17 cellular contexts compared by ENCODE assay signal in the genomic region with DNA sequence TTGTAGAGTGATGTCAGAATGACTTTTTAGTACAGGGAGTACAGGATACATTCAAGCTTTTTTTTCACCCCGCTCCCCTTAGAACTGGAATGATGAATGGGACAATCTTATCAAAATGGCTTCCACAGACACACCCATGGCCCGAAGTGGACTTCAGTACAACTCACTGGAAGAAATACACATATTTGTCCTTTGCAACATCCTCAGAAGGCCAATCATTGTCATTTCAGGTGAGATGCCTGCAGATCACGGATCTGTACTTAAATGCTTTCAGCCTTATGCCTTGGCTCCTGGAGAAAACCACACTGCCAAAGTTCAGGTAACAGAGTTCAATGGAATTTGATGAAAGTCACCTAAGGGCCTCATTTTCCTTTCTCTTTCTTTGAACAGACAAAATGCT. TPM values are rescaled to one million over a fixed set of nuclear protein-coding genes. Genes with fewer than 3 reads are reported as not detected.
DNase-seq lines count a peak whose midpoint lies in the region; ATAC-seq lines count a peak whose summit lies in the region.
"Had no signal": no experiment of that assay in that cellular context is flagged by ENCODE, and none has a peak within 500 bp of the region (broad histone marks: within the 10 kb centered on the region; RNA-seq: fewer than 3 reads in every experiment).

No MANE protein-coding gene starts in this region.

- ATAC-seq in CD4-positive, CD25-positive, alpha-beta regulatory T cell (ENCODE audit: low read depth in 2 of 2) = no peak
- ATAC-seq in activated T-helper 17 cell treated with anti-CD3 and anti-CD28 coated beads, Interleukin-2, amount 50 U/mL, for 72 hours (replicated peaks) = no peak
- ATAC-seq in naive thymus-derived CD8-positive, alpha-beta T cell = no peak
- no peak for ATAC-seq in GM18498 (IDR thresholded peaks at IDR 0.05; ENCODE audit: unreplicated experiment)

- peaks cover 51 to 98% (median 76%) of the 10 kb centered on the region in 4 donors for H3K4me1 Mint-ChIP-seq in CD4-positive, CD25-positive, alpha-beta regulatory T cell
- peaks cover 24% of the 10 kb centered on the region for H3K4me1 Mint-ChIP-seq in activated T-helper 17 cell treated with anti-CD3 and anti-CD28 coated beads, Interleukin-2, amount 50 U/mL, for 72 hours
- peaks cover 32 to 85% (median 68%) of the 10 kb centered on the region in 4 donors for H3K4me1 Mint-ChIP-seq in naive thymus-derived CD8-positive, alpha-beta T cell

- peak overlapping the region; percentile 96; the same call in 1 of the 2 replicates for H3K4me3 ChIP-seq in BLaER1
- peak overlapping the region; percentile 99 for H3K4me3 ChIP-seq in CD4-positive, CD25-positive, alpha-beta regulatory T cell (ENCODE audit: low read depth, low read length)
- H3K4me3 ChIP-seq: ovary, sigmoid colon had no signal

- no peaks in the 10 kb centered on the region for H3K27me3 ChIP-seq in BLaER1
- H3K27me3 ChIP-seq in CD4-positive, CD25-positive, alpha-beta regulatory T cell (ENCODE audit: control insufficient read depth, insufficient read depth, low read length) = no peaks in the 10 kb centered on the region
- H3K27me3 ChIP-seq: ovary, sigmoid colon had no signal

- H3K4me3 Mint-ChIP-seq in CD4-positive, CD25-positive, alpha-beta regulatory T cell = peak overlapping the region; percentile 8 to 98 (median 37)
- H3K4me3 Mint-ChIP-seq in activated T-helper 17 cell treated with anti-CD3 and anti-CD28 coated beads, Interleukin-2, amount 50 U/mL, for 72 hours = peak overlapping the region; percentile 95
- H3K4me3 Mint-ChIP-seq in naive thymus-derived CD8-positive, alpha-beta T cell = peak overlapping the region in 4 of 10 donors; percentile 3 to 77 (median 28)

- H3K27me3 Mint-ChIP-seq in CD4-positive, CD25-positive, alpha-beta regulatory T cell = peaks cover 4% of the 10 kb centered on the region
- no peaks in the 10 kb centered on the region for H3K27me3 Mint-ChIP-seq in activated T-helper 17 cell treated with anti-CD3 and anti-CD28 coated beads, Interleukin-2, amount 50 U/mL, for 72 hours
- H3K27me3 Mint-ChIP-seq in naive thymus-derived CD8-positive, alpha-beta T cell = no peaks in the 10 kb centered on the region
- H3K27me3 Mint-ChIP-seq: activated B cell treated with CpG ODN at 0.5 μM for 24 hours had no signal

- H3K9me3 ChIP-seq in BLaER1 = no peaks in the 10 kb centered on the region
- no peaks in the 10 kb centered on the region for H3K9me3 ChIP-seq in CD4-positive, CD25-positive, alpha-beta regulatory T cell (ENCODE audit: control insufficient read depth in 2 of 2, low read length in 2 of 2)
- H3K9me3 ChIP-seq: ovary, sigmoid colon had no signal

- peaks cover 0 to 2% (median 0%) of the 10 kb centered on the region in 7 donors for H3K9me3 Mint-ChIP-seq in CD4-positive, CD25-positive, alpha-beta regulatory T cell
- no peaks in the 10 kb centered on the region for H3K9me3 Mint-ChIP-seq in activated T-helper 17 cell treated with anti-CD3 and anti-CD28 coated beads, Interleukin-2, amount 50 U/mL, for 72 hours
- no peaks in the 10 kb centered on the region for H3K9me3 Mint-ChIP-seq in naive thymus-derived CD8-positive, alpha-beta T cell
- H3K9me3 Mint-ChIP-seq: activated B cell treated with CpG ODN at 0.5 μM for 24 hours had no signal

- H3K4me2 ChIP-seq in BLaER1 = peak overlapping the region; percentile 89

- H3K27ac Mint-ChIP-seq in CD4-positive, CD25-positive, alpha-beta regulatory T cell = peak overlapping the region; percentile 26 to 99 (median 98)
- H3K27ac Mint-ChIP-seq in activated T-helper 17 cell treated with anti-CD3 and anti-CD28 coated beads, Interleukin-2, amount 50 U/mL, for 72 hours = peak overlapping the region; percentile 95
- peak overlapping the region; percentile 28 to 99 (median 74) for H3K27ac Mint-ChIP-seq in naive thymus-derived CD8-positive, alpha-beta T cell

- DNase-seq in CD4-positive, CD25-positive, alpha-beta regulatory T cell = peak in 1 of 3 donors; percentile 9
- peak in 2 of 10 donors; percentile 22 to 24 for DNase-seq in naive thymus-derived CD8-positive, alpha-beta T cell
- no peak for DNase-seq in stimulated activated CD4-positive, alpha-beta T cell treated with anti-CD3 and anti-CD28 coated beads, Interleukin-2, amount 100 ng/mL, for 24 hours
- no peak for DNase-seq in 8988T
- DNase-seq: activated B cell treated with CpG ODN at 0.5 μM for 24 hours; C1 segment of cervical spinal cord; DMS79; foreskin fibroblast; IMR-90; NCI-H2029; NCI-H446 treated with DMSO at 0.1 percent for 48 hours; ovary; sigmoid colon; stimulated activated CD4-positive, alpha-beta T cell treated with anti-CD3 and anti-CD28 coated beads, Interleukin-1b, Interleukin-23, amount 100 ng/mL, for 48 hours had no signal

- H3K27ac ChIP-seq in BLaER1 = peak overlapping the region; percentile 95
- peak overlapping the region; percentile 97 for H3K27ac ChIP-seq in CD4-positive, CD25-positive, alpha-beta regulatory T cell (ENCODE audit: insufficient read depth, low read length, poor library complexity, severe bottlenecking)

- POLR2A ChIA-PET in naive thymus-derived CD8-positive, alpha-beta T cell (lab: Charles Lee) = no interaction called here

- H4K20me1 ChIP-seq in BLaER1 = peaks cover 97% of the 10 kb centered on the region

- peaks cover 90% of the 10 kb centered on the region for H3K36me3 Mint-ChIP-seq in CD4-positive, CD25-positive, alpha-beta regulatory T cell
- peaks cover 100% of the 10 kb centered on the region for H3K36me3 Mint-ChIP-seq in activated T-helper 17 cell treated with anti-CD3 and anti-CD28 coated beads, Interleukin-2, amount 50 U/mL, for 72 hours (ENCODE audit: low read depth)
- H3K36me3 Mint-ChIP-seq in naive thymus-derived CD8-positive, alpha-beta T cell = peaks cover 16 to 99% (median 81%) of the 10 kb centered on the region in 3 donors

- H3K9ac ChIP-seq in BLaER1 = peak overlapping the region; percentile 3; the same call in 1 of the 2 replicates

- H3K4me1 ChIP-seq in BLaER1 = peaks cover 100% of the 10 kb centered on the region
- H3K4me1 ChIP-seq in CD4-positive, CD25-positive, alpha-beta regulatory T cell (ENCODE audit: control insufficient read depth, insufficient read depth, low read length, poor library complexity, severe bottlenecking) = peaks cover 90% of the 10 kb centered on the region

- peaks cover 100% of the 10 kb centered on the region for H3K36me3 ChIP-seq in BLaER1
- H3K36me3 ChIP-seq in CD4-positive, CD25-positive, alpha-beta regulatory T cell (ENCODE audit: control insufficient read depth, insufficient read depth, low read length) = peaks cover 97% of the 10 kb centered on the region
- H3K36me3 ChIP-seq: ovary had no signal

RNA-seq across cellular contexts. Expression of gene TNFAIP3, which starts 8.5 kb away (rescaled TPM):
- 3,783 TPM for total RNA-seq in CD4-positive, CD25-positive, alpha-beta regulatory T cell
- 100 to 1,000 TPM in 2 of 4 donors, 10 to 100 TPM in 2; 70.5 to 103 (median 86.4) TPM for polyA plus RNA-seq in CD4-positive, CD25-positive, alpha-beta regulatory T cell
- total RNA-seq in activated T-helper 17 cell treated with anti-CD3 and anti-CD28 coated beads, Interleukin-2, amount 50 U/mL, for 72 hours = 100 to 1,000 TPM; 254 to 663 TPM
- total RNA-seq in naive thymus-derived CD8-positive, alpha-beta T cell = 100 to 1,000 TPM; 108 to 114 TPM
- 100 to 1,000 TPM in 1 of 3 donors, 10 to 100 TPM in 2; 61.5 to 139 (median 84.3) TPM for polyA plus RNA-seq in naive thymus-derived CD8-positive, alpha-beta T cell
